ENCODE assay signal across 8 cellular contexts in genomic region chr1:84690397-84691138, GRCh38. TPM values are rescaled to one million over a fixed set of nuclear protein-coding genes. Genes with fewer than 3 reads are reported as not detected.
DNase-seq lines count a peak whose midpoint lies in the region; ATAC-seq and TF ChIP-seq lines count a peak whose summit lies in the region.

TSS of gene SSX2IP (minus strand) at chr1:84690461. CDS start at chr1:84671219, 19,242 bp downstream.

- intact Hi-C loops in head of caudate nucleus (cut with DNase I): no loop called here

- DNase-seq in GM12864 (ENCODE audit: low read depth): peak; percentile 83
- DNase-seq in NCI-H1105 treated with DMSO at 0.1 percent for 48 hours (lab: John Stamatoyannopoulos, UW): peak; percentile 97
- DNase-seq in SKM-1 treated with dmso at 0.1 percent for 144 hours (lab: John Stamatoyannopoulos, UW; ENCODE audit: unreplicated experiment): peak; percentile 91
- DNase-seq in activated naive CD8-positive, alpha-beta T cell treated with anti-CD3 and anti-CD28 coated beads for 36 hours: peak; percentile 98
- peak; percentile 92 to 99 (median 97) for DNase-seq in head of caudate nucleus
- DNase-seq in osteoblast (ENCODE audit: insufficient read length, low spot score, missing footprints): peak; percentile 99
- DNase-seq in thoracic aorta (ENCODE audit: low spot score): peak; percentile 87

- H3K4me2 ChIP-seq in osteoblast (ENCODE audit: insufficient read depth, low read length): peak within 1 kb of the TSS; percentile 91

- H3K9me3 ChIP-seq in osteoblast (ENCODE audit: low read depth, low read length) (no peaks in the 10 kb centered on the region), thoracic aorta (no peaks in the 10 kb centered on the region)

- no peaks in the 10 kb centered on the region for H3K36me3 ChIP-seq in osteoblast (ENCODE audit: insufficient read depth, low read length)
- no peaks in the 10 kb centered on the region for H3K36me3 ChIP-seq in thoracic aorta

- H2AFZ ChIP-seq in osteoblast (ENCODE audit: low read length): peak within 1 kb of the TSS; percentile 93

- H3K27me3 Mint-ChIP-seq in activated naive CD8-positive, alpha-beta T cell treated with anti-CD3 and anti-CD28 coated beads for 36 hours: no peaks in the 10 kb centered on the region

- no peaks in the 10 kb centered on the region for H3K27me3 ChIP-seq in osteoblast (ENCODE audit: insufficient read depth, low read length)
- no peaks in the 10 kb centered on the region for H3K27me3 ChIP-seq in thoracic aorta (replicated peaks; ENCODE audit: insufficient read depth)

- H3K4me1 ChIP-seq in osteoblast (ENCODE audit: insufficient read depth, low read length) (peaks cover 24% of the 10 kb centered on the region), thoracic aorta (ENCODE audit: control insufficient read depth in 1 of 2, low read depth in 2 of 2) (peaks cover 8 to 45% of the 10 kb centered on the region in 2 donors)

- peak within 1 kb of the TSS; percentile 72 for H3K4me3 ChIP-seq in GM12864 (ENCODE audit: low read depth, low read length)
- H3K4me3 ChIP-seq in osteoblast (ENCODE audit: insufficient read depth, low read length): peak within 1 kb of the TSS; percentile 76
- H3K4me3 ChIP-seq in thoracic aorta: peak within 1 kb of the TSS; percentile 87

- no peaks in the 10 kb centered on the region for H3K9me3 Mint-ChIP-seq in activated naive CD8-positive, alpha-beta T cell treated with anti-CD3 and anti-CD28 coated beads for 36 hours

- TF ChIP-seq CTCF in GM12864 (IDR thresholded peaks at IDR 0.05; ENCODE audit: low read depth, low read length, missing control alignments): no peak
- no peak for TF ChIP-seq CTCF in osteoblast (IDR thresholded peaks at IDR 0.05; ENCODE audit: extremely low read depth, low read depth, low read length)
- TF ChIP-seq CTCF in thoracic aorta (IDR thresholded peaks at IDR 0.05): no peak

- H3K79me2 ChIP-seq in osteoblast (ENCODE audit: insufficient read depth, low read length): peaks cover 26% of the 10 kb centered on the region

- H3K36me3 Mint-ChIP-seq in activated naive CD8-positive, alpha-beta T cell treated with anti-CD3 and anti-CD28 coated beads for 36 hours: peaks cover 5% of the 10 kb centered on the region

- H4K20me1 ChIP-seq in osteoblast (ENCODE audit: insufficient read depth, low read length): peaks cover 3% of the 10 kb centered on the region

- H3K27ac ChIP-seq in osteoblast (ENCODE audit: low read depth, low read length) (peak within 1 kb of the TSS; percentile 27), thoracic aorta (peak within 1 kb of the TSS; percentile 62 to 79)

- H3K27ac Mint-ChIP-seq in activated naive CD8-positive, alpha-beta T cell treated with anti-CD3 and anti-CD28 coated beads for 36 hours: peak within 1 kb of the TSS; percentile 97

- peaks cover 43% of the 10 kb centered on the region for H3K4me1 Mint-ChIP-seq in activated naive CD8-positive, alpha-beta T cell treated with anti-CD3 and anti-CD28 coated beads for 36 hours

- peak within 1 kb of the TSS; percentile 96 for H3K4me3 Mint-ChIP-seq in activated naive CD8-positive, alpha-beta T cell treated with anti-CD3 and anti-CD28 coated beads for 36 hours

- ATAC-seq in HG02678 (IDR thresholded peaks at IDR 0.05; ENCODE audit: unreplicated experiment): peak; percentile 93
- peak; percentile 89 for ATAC-seq in thoracic aorta (ENCODE audit: insufficient number of reproducible peaks, low FRiP score, low read depth)

RNA-seq across cellular contexts. Expression of gene SSX2IP, which starts in this region (rescaled TPM):
- total RNA-seq in activated naive CD8-positive, alpha-beta T cell treated with anti-CD3 and anti-CD28 coated beads for 36 hours: 10 to 100 TPM; 12.4 to 13.1 TPM
- 10.9 TPM in 2 replicates for total RNA-seq in osteoblast
- 10 to 100 TPM in 1 of 2 donors, 1 to 10 TPM in 1; 6.1 to 12.3 TPM for total RNA-seq in thoracic aorta

Comparison
In these comparisons a context has a peak if more than half of its experiments do, and no peak if none do; other contexts are left out.
1. Peak in every context shown above with its lines: DNase-seq, ATAC-seq, H3K4me3 ChIP-seq and H3K27ac ChIP-seq.